ENCODE assay signal across 8 cellular contexts in genomic region chr15:90231028-90232017, GRCh38. TPM values are rescaled to one million over a fixed set of nuclear protein-coding genes. Genes with fewer than 3 reads are reported as not detected.
A peak's percentile ranks its signal among the peaks of the same experiment; 100 is the strongest.
DNase-seq lines count a peak whose midpoint lies in the region; ATAC-seq and TF ChIP-seq lines count a peak whose summit lies in the region.

No MANE protein-coding gene starts in this region.

- no peaks in the 10 kb centered on the region for H3K9me3 ChIP-seq in mammary epithelial cell (replicated peaks; ENCODE audit: insufficient read depth, low read length)
- no peaks in the 10 kb centered on the region for H3K9me3 ChIP-seq in osteoblast (ENCODE audit: low read depth, low read length)

- H3K27ac ChIP-seq in mammary epithelial cell (ENCODE audit: insufficient read depth, low read depth, low read length): no peak overlapping the region
- H3K27ac ChIP-seq in osteoblast (ENCODE audit: low read depth, low read length): no peak overlapping the region

- peaks cover 26% of the 10 kb centered on the region for H3K36me3 ChIP-seq in mammary epithelial cell (ENCODE audit: insufficient read depth, low read length)
- peaks cover 35% of the 10 kb centered on the region for H3K36me3 ChIP-seq in osteoblast (ENCODE audit: insufficient read depth, low read length)

- peaks cover 33% of the 10 kb centered on the region for H3K79me2 ChIP-seq in mammary epithelial cell (ENCODE audit: insufficient read depth, low read length)
- peaks cover 30% of the 10 kb centered on the region for H3K79me2 ChIP-seq in osteoblast (ENCODE audit: insufficient read depth, low read length)

- peaks cover 5% of the 10 kb centered on the region for H3K4me1 ChIP-seq in mammary epithelial cell (ENCODE audit: insufficient read depth, low read length)
- peaks cover 18% of the 10 kb centered on the region for H3K4me1 ChIP-seq in osteoblast (ENCODE audit: insufficient read depth, low read length)

- intact Hi-C loops in MCF 10A (cut with micrococcal nuclease) (loop anchor here (5.0 kb wide), 2 partner anchors 144 to 334 kb away; no protein-coding TSS in a partner anchor), mammary epithelial cell (cut with micrococcal nuclease) (no loop called here)

- H3K27me3 ChIP-seq in mammary epithelial cell (ENCODE audit: insufficient read depth, low read length) (no peaks in the 10 kb centered on the region), osteoblast (ENCODE audit: insufficient read depth, low read length) (no peaks in the 10 kb centered on the region)

- H3K4me3 ChIP-seq in mammary epithelial cell (replicated peaks in 1 of 3; ENCODE audit: insufficient read depth in 1 of 3, low read depth in 2 of 3, low read length in 3 of 3): no peak overlapping the region
- H3K4me3 ChIP-seq in osteoblast (ENCODE audit: insufficient read depth, low read length): no peak overlapping the region

- in situ Hi-C loops in mammary epithelial cell (cut with MboI; ENCODE audit: low sequenced_read_pairs in 2 of 2): no loop called here

- H3K9me3 Mint-ChIP-seq in MCF 10A (ENCODE audit: unreplicated experiment) (no peaks in the 10 kb centered on the region), memory B cell (no peaks in the 10 kb centered on the region)
- no peaks in the 10 kb centered on the region for H3K9me3 Mint-ChIP-seq in activated T-cell treated with anti-CD3 and anti-CD28 coated beads, Interleukin-2, amount 50 U/mL, for 72 hours

- H4K20me1 ChIP-seq in mammary epithelial cell (ENCODE audit: insufficient read depth, low read length) (no peaks in the 10 kb centered on the region), osteoblast (ENCODE audit: insufficient read depth, low read length) (peaks cover 17% of the 10 kb centered on the region)

- CTCF ChIA-PET in MCF 10A (lab: Yijun Ruan, JAX): interaction anchor here (0.5 to 4.8 kb wide), 11 partner anchors 10 to 1135 kb away, joined by 3 to 48 read pairs (median 4); no protein-coding TSS in a partner anchor
- CTCF ChIA-PET in mammary epithelial cell (lab: Charles Lee; ENCODE audit: low non-redundant PET): no interaction called here

- H3K4me3 Mint-ChIP-seq in MCF 10A (ENCODE audit: unreplicated experiment) (no peak overlapping the region), memory B cell (peak overlapping the region; percentile 89)
- H3K4me3 Mint-ChIP-seq in activated T-cell treated with anti-CD3 and anti-CD28 coated beads, Interleukin-2, amount 50 U/mL, for 72 hours: peak overlapping the region; percentile 89 to 97

- dilution Hi-C loops in mammary epithelial cell (cut with HindIII; ENCODE audit: low sequenced_read_pairs): no loop called here

- H3K36me3 Mint-ChIP-seq in MCF 10A (ENCODE audit: insufficient read depth, unreplicated experiment): peaks cover 46% of the 10 kb centered on the region
- H3K36me3 Mint-ChIP-seq in activated T-cell treated with anti-CD3 and anti-CD28 coated beads, Interleukin-2, amount 50 U/mL, for 72 hours (ENCODE audit: insufficient read depth in 2 of 2): peaks cover 8 to 12% of the 10 kb centered on the region in 2 donors
- peaks cover 6% of the 10 kb centered on the region for H3K36me3 Mint-ChIP-seq in memory B cell

- TF ChIP-seq CTCF in MCF 10A (IDR thresholded peaks at IDR 0.05; ENCODE audit: unreplicated experiment): no peak
- no peak for TF ChIP-seq CTCF in mammary epithelial cell (conservative IDR thresholded peaks at IDR 0.05 in 1 of 2, IDR thresholded peaks at IDR 0.05 in 1 of 2; ENCODE audit: extremely low read depth in 1 of 2, insufficient read depth in 1 of 2, low read depth in 1 of 2, low read length in 2 of 2)
- no peak for TF ChIP-seq CTCF in osteoblast (IDR thresholded peaks at IDR 0.05; ENCODE audit: extremely low read depth, low read depth, low read length)

- H3K4me2 ChIP-seq in mammary epithelial cell (ENCODE audit: insufficient read depth, low read depth, low read length) (no peak overlapping the region), osteoblast (ENCODE audit: insufficient read depth, low read length) (no peak overlapping the region)

- POLR2A ChIA-PET in MCF 10A (lab: Yijun Ruan, JAX): interaction anchor here (0.6 to 4.7 kb wide), 9 partner anchors 10 to 467 kb away, joined by 3 to 66 read pairs (median 20); partner anchors contain the start of genes SEMA4B and TTLL13

- H3K27me3 Mint-ChIP-seq in MCF 10A (ENCODE audit: insufficient read depth, unreplicated experiment): no peaks in the 10 kb centered on the region
- no peaks in the 10 kb centered on the region for H3K27me3 Mint-ChIP-seq in activated T-cell treated with anti-CD3 and anti-CD28 coated beads, Interleukin-2, amount 50 U/mL, for 72 hours (ENCODE audit: low read depth)
- H3K27me3 Mint-ChIP-seq in memory B cell: no peaks in the 10 kb centered on the region

- ATAC-seq in activated T-cell treated with anti-CD3 and anti-CD28 coated beads, Interleukin-2, amount 50 U/mL, for 72 hours (replicated peaks in 1 of 2): peak; percentile 39 to 58
- peak; percentile 63 for ATAC-seq in memory B cell (ENCODE audit: low read depth)

- H3K4me1 Mint-ChIP-seq in MCF 10A (ENCODE audit: insufficient read depth, unreplicated experiment) (peaks cover 19% of the 10 kb centered on the region), memory B cell (peaks cover 38% of the 10 kb centered on the region)
- H3K4me1 Mint-ChIP-seq in activated T-cell treated with anti-CD3 and anti-CD28 coated beads, Interleukin-2, amount 50 U/mL, for 72 hours (ENCODE audit: low read depth): peaks cover 50% of the 10 kb centered on the region

- 87% methylated on average over 23 of the region's 27 CpGs for WGBS in mammary epithelial cell (ENCODE audit: low coverage, missing lambda C conversion rate)

- no peak overlapping the region for H3K9ac ChIP-seq in mammary epithelial cell (ENCODE audit: insufficient read depth, low read length)

- BruUV-seq in MCF 10A (replicated peaks; lab: Mats Ljungman, UMichigan) (no TSS peak), mammary epithelial cell (replicated peaks; lab: Mats Ljungman, UMichigan) (no TSS peak)

- H3K27ac Mint-ChIP-seq in MCF 10A (ENCODE audit: low read depth, unreplicated experiment) (peak overlapping the region; percentile 42), memory B cell (peak overlapping the region; percentile 95)
- peak overlapping the region; percentile 97 for H3K27ac Mint-ChIP-seq in activated T-cell treated with anti-CD3 and anti-CD28 coated beads, Interleukin-2, amount 50 U/mL, for 72 hours

- no peak for DNase-seq in MCF 10A (ENCODE audit: unreplicated experiment)
- no peak for DNase-seq in mammary epithelial cell
- peak; percentile 69 to 70 for DNase-seq in activated T-cell treated with anti-CD3 and anti-CD28 coated beads, Interleukin-2, amount 50 U/mL, for 72 hours
- peak; percentile 65 to 69 for DNase-seq in memory B cell (ENCODE audit: low spot score in 2 of 2)
- peak; percentile 22 for DNase-seq in stimulated activated CD8-positive, alpha-beta memory T cell treated with anti-CD3 and anti-CD28 coated beads, Interleukin-7, amount 100 ng/mL, for 24 hours (ENCODE audit: low read depth)
- DNase-seq in osteoblast (ENCODE audit: insufficient read length, low spot score, missing footprints): no peak
- DNase-seq in NCI-H446 (lab: John Stamatoyannopoulos, UW): no peak
- no peak for DNase-seq in mesenteric fat pad (ENCODE audit: low spot score)

- H2AFZ ChIP-seq in mammary epithelial cell (ENCODE audit: low read depth, low read length) (no peak overlapping the region), osteoblast (ENCODE audit: low read length) (no peak overlapping the region)

RNA-seq across cellular contexts. Expression of gene CIB1, which starts 2.4 kb away (rescaled TPM):
- 45.6 and 50.5 TPM in 2 replicates for total RNA-seq in MCF 10A (2022)
- total RNA-seq in mammary epithelial cell: 10 to 100 TPM; 14.8 to 74.6 TPM
- 115 TPM for polyA plus RNA-seq in mammary epithelial cell
- 42.4 TPM for polyA minus RNA-seq in mammary epithelial cell
- 100 to 1,000 TPM; 135 to 136 TPM for total RNA-seq in activated T-cell treated with anti-CD3 and anti-CD28 coated beads, Interleukin-2, amount 50 U/mL, for 72 hours
- total RNA-seq in osteoblast: 21.4 and 23.0 TPM in 2 replicates
- total RNA-seq in mesenteric fat pad: 58.0 TPM

RNA-seq across cellular contexts. Expression of gene GDPGP1, which starts 2.7 kb away (rescaled TPM):
- 3.4 and 6.6 TPM in 2 replicates for total RNA-seq in MCF 10A (2022)
- total RNA-seq in mammary epithelial cell: 1 to 10 TPM; 3.9 to 6.8 TPM
- polyA plus RNA-seq in mammary epithelial cell: 2.6 TPM
- 7.6 TPM for polyA minus RNA-seq in mammary epithelial cell
- total RNA-seq in activated T-cell treated with anti-CD3 and anti-CD28 coated beads, Interleukin-2, amount 50 U/mL, for 72 hours: 1 to 10 TPM; 5.8 to 7.0 TPM
- total RNA-seq in osteoblast: 8.0 and 9.7 TPM in 2 replicates
- 8.1 TPM for total RNA-seq in mesenteric fat pad

RNA-seq across cellular contexts. Expression of gene TTLL13, which starts 18.0 kb away (rescaled TPM):
- total RNA-seq in MCF 10A (2022) (0.47 TPM in 1 of 2 replicates, not detected in the other), mammary epithelial cell (under 1 TPM; 0.17 to 0.21 TPM), osteoblast (under 0.01 TPM in 2 replicates), mesenteric fat pad (not detected)
- polyA plus RNA-seq in mammary epithelial cell: 0.02 TPM
- not detected for polyA minus RNA-seq in mammary epithelial cell
- total RNA-seq in activated T-cell treated with anti-CD3 and anti-CD28 coated beads, Interleukin-2, amount 50 U/mL, for 72 hours: 1 to 10 TPM in 1 of 2 donors, under 1 TPM in 1; 0.24 to 1.9 TPM

RNA-seq across cellular contexts. Expression of gene SEMA4B, which starts 30.2 kb away (rescaled TPM):
- total RNA-seq in MCF 10A (2022): 38.6 and 46.4 TPM in 2 replicates
- total RNA-seq in mammary epithelial cell: 100 to 1,000 TPM in 1 of 2 donors, 10 to 100 TPM in 1; 44.3 to 108 TPM
- polyA plus RNA-seq in mammary epithelial cell: 85.9 TPM
- polyA minus RNA-seq in mammary epithelial cell: 152 TPM
- total RNA-seq in activated T-cell treated with anti-CD3 and anti-CD28 coated beads, Interleukin-2, amount 50 U/mL, for 72 hours: 10 to 100 TPM; 14.2 to 15.5 TPM
- total RNA-seq in osteoblast: 8.7 and 15.9 TPM in 2 replicates
- 15.8 TPM for total RNA-seq in mesenteric fat pad

RNA-seq across cellular contexts. Expression of gene NGRN, which starts 34.1 kb away (rescaled TPM):
- 70.5 and 77.0 TPM in 2 replicates for total RNA-seq in MCF 10A (2022)
- total RNA-seq in mammary epithelial cell: 10 to 100 TPM; 55.3 to 77.2 TPM
- 36.4 TPM for polyA plus RNA-seq in mammary epithelial cell
- polyA minus RNA-seq in mammary epithelial cell: 11.9 TPM
- 10 to 100 TPM; 38.0 to 38.9 TPM for total RNA-seq in activated T-cell treated with anti-CD3 and anti-CD28 coated beads, Interleukin-2, amount 50 U/mL, for 72 hours
- total RNA-seq in osteoblast: 56.0 and 68.4 TPM in 2 replicates
- total RNA-seq in mesenteric fat pad: 77.8 TPM

Comparison
In these comparisons a context has a peak if more than half of its experiments do, and no peak if none do; other contexts are left out.
1. DNase-seq: peak in activated T-cell treated with anti-CD3 and anti-CD28 coated beads, Interleukin-2, amount 50 U/mL, for 72 hours (2 of 2), memory B cell (2 of 2) and stimulated activated CD8-positive, alpha-beta memory T cell treated with anti-CD3 and anti-CD28 coated beads, Interleukin-7, amount 100 ng/mL, for 24 hours (single experiment); none in MCF 10A (single experiment), mammary epithelial cell (single experiment), osteoblast (single experiment), NCI-H446 (0 of 2) and mesenteric fat pad (single experiment).
2. H3K27ac Mint-ChIP-seq: peak in every context shown above with its lines; median percentile 97 in activated T-cell treated with anti-CD3 and anti-CD28 coated beads, Interleukin-2, amount 50 U/mL, for 72 hours; 95 in memory B cell; 42 in MCF 10A.